8 cellular contexts compared by ENCODE assay signal in genomic region chr2:24382363-24383021, GRCh38. TPM values are rescaled to one million over a fixed set of nuclear protein-coding genes. Genes with fewer than 3 reads are reported as not detected.
DNase-seq lines count a peak whose midpoint lies in the region; ATAC-seq and TF ChIP-seq lines count a peak whose summit lies in the region.

No MANE protein-coding gene starts in this region.

- POLR2A ChIA-PET in activated B cell treated with CpG ODN at 0.5 μM for 24 hours (lab: Charles Lee) = interaction anchor here (0.7 kb wide), 1 partner anchor 52 kb away, joined by 3 read pairs; no protein-coding TSS in a partner anchor

- H3K36me3 Mint-ChIP-seq in activated B cell treated with CpG ODN at 0.5 μM for 24 hours (ENCODE audit: low read depth) = no peaks in the 10 kb centered on the region

- peaks cover 2% of the 10 kb centered on the region for H3K4me1 Mint-ChIP-seq in activated B cell treated with CpG ODN at 0.5 μM for 24 hours

- DNase-seq in COLO668 (lab: John Stamatoyannopoulos, UW; ENCODE audit: unreplicated experiment) (peak; percentile 42), H7 (peak; percentile 78), NCI-H2196 (lab: John Stamatoyannopoulos, UW; ENCODE audit: unreplicated experiment) (peak; percentile 73), activated B cell treated with CpG ODN at 0.5 μM for 24 hours (peak; percentile 35), left kidney (ENCODE audit: low read depth, low spot score) (peak; percentile 91)
- DNase-seq in central memory CD4-positive, alpha-beta T cell = peak; percentile 58
- DNase-seq in stimulated activated CD4-positive, alpha-beta T cell treated with anti-CD3 and anti-CD28 coated beads, Interleukin-4, amount 100 ng/mL, for 1 hour = peak; percentile 45

- no peaks in the 10 kb centered on the region for H3K36me3 ChIP-seq in H7 (replicated peaks; ENCODE audit: control insufficient read depth, insufficient read depth, low read length)

- H3K27me3 Mint-ChIP-seq in activated B cell treated with CpG ODN at 0.5 μM for 24 hours = no peaks in the 10 kb centered on the region

- CTCF ChIA-PET in activated B cell treated with CpG ODN at 0.5 μM for 24 hours (lab: Charles Lee) = interaction anchor here (1.0 to 1.1 kb wide), 2 partner anchors 22 kb away, joined by 3 read pairs; partner anchors contain the start of gene ITSN2

- H3K4me3 Mint-ChIP-seq in activated B cell treated with CpG ODN at 0.5 μM for 24 hours = no peak overlapping the region

- peak; percentile 97 for ATAC-seq in activated B cell treated with CpG ODN at 0.5 μM for 24 hours (ENCODE audit: low read depth)
- ATAC-seq in GM21447 (IDR thresholded peaks at IDR 0.05; ENCODE audit: unreplicated experiment) = no peak

- no peak for TF ChIP-seq CTCF in activated B cell treated with CpG ODN at 0.5 μM for 24 hours (IDR thresholded peaks at IDR 0.05)

- H3K27me3 ChIP-seq in H7 (ENCODE audit: control insufficient read depth, insufficient read depth, low read length) = no peaks in the 10 kb centered on the region

- H3K4me3 ChIP-seq in H7 (ENCODE audit: insufficient read depth, low read depth, low read length) = no peak overlapping the region

- H3K27ac Mint-ChIP-seq in activated B cell treated with CpG ODN at 0.5 μM for 24 hours = no peak overlapping the region

- intact Hi-C loops in activated B cell treated with CpG ODN at 0.5 μM for 24 hours (cut with micrococcal nuclease) = loop anchor here (1.0 to 10.0 kb wide), 8 partner anchors 22 to 558 kb away; partner anchors contain the start of gene ITSN2

- no peaks in the 10 kb centered on the region for H3K9me3 Mint-ChIP-seq in activated B cell treated with CpG ODN at 0.5 μM for 24 hours

RNA-seq across cellular contexts. Expression of gene ITSN2, which starts 22.2 kb away (rescaled TPM):
- total RNA-seq in H7 (2014; rRNA removed; shearing (Covaris generic)) = 10.3 and 14.4 TPM in 2 replicates
- 147 and 156 TPM in 2 replicates for total RNA-seq in activated B cell treated with CpG ODN at 0.5 μM for 24 hours

Comparison
In these comparisons a context has a peak if more than half of its experiments do, and no peak if none do; other contexts are left out.
1. DNase-seq: peak in every context shown above with its lines; median percentile 91 in left kidney; 78 in H7; 73 in NCI-H2196; 58 in central memory CD4-positive, alpha-beta T cell; 45 in stimulated activated CD4-positive, alpha-beta T cell treated with anti-CD3 and anti-CD28 coated beads, Interleukin-4, amount 100 ng/mL, for 1 hour; 42 in COLO668; 35 in activated B cell treated with CpG ODN at 0.5 μM for 24 hours.